ENCODE assay signal across 14 cellular contexts in genomic region chr15:53811530-53811929, GRCh38. TPM values are rescaled to one million over a fixed set of nuclear protein-coding genes. Genes with fewer than 3 reads are reported as not detected.
DNase-seq lines count a peak whose midpoint lies in the region; ATAC-seq, FAIRE-seq and TF ChIP-seq lines count a peak whose summit lies in the region.
"Had no signal": no experiment of that assay in that cellular context is flagged by ENCODE, and none has a peak within 500 bp of the region (broad histone marks: within the 10 kb centered on the region; RNA-seq: fewer than 3 reads in every experiment).

No MANE protein-coding gene starts in this region.

- no peak overlapping the region for H3K9ac ChIP-seq in H9 (ENCODE audit: extremely low read depth, insufficient read length, low read length)

- H2BK20ac ChIP-seq in H9 (ENCODE audit: low read depth, low read length, poor library complexity, severe bottlenecking): no peak overlapping the region

- no peak overlapping the region for H2BK15ac ChIP-seq in H9 (ENCODE audit: low read depth, low read length)

- H3K14ac ChIP-seq in H9 (ENCODE audit: insufficient read depth, low read length): no peak overlapping the region

- no peaks in the 10 kb centered on the region for H4K20me1 ChIP-seq in H9 (ENCODE audit: control insufficient read depth, insufficient read depth, insufficient read length)

- FAIRE-seq in RCC 7860 (lab: Jason Lieb, UNC): peak; percentile 72
- FAIRE-seq: G401.6, GM19239 had no signal

- peak overlapping the region; percentile 17; the same call in 1 of the 2 replicates for H3K27ac ChIP-seq in C4-2B
- H3K27ac ChIP-seq in H9 (ENCODE audit: insufficient read length, low read depth, low read length): no peak overlapping the region
- H3K27ac ChIP-seq: brain microvascular endothelial cell had no signal

- H3K23me2 ChIP-seq in H9 (ENCODE audit: insufficient read length, low read depth, low read length, poor library complexity, severe bottlenecking): no peaks in the 10 kb centered on the region

- no peak overlapping the region for H3K4me3 Mint-ChIP-seq in H9
- H3K4me3 Mint-ChIP-seq: activated CD4-positive, alpha-beta memory T cell treated with anti-CD3 and anti-CD28 coated beads, Interleukin-2, amount 10 ng/mL, durations not matched to agents 7 days and 5 days had no signal

- H4K91ac ChIP-seq in H9 (ENCODE audit: insufficient read length, low read depth, low read length): no peak overlapping the region

- no peaks in the 10 kb centered on the region for H3K9me3 ChIP-seq in H9 (ENCODE audit: control insufficient read depth, low read depth, low read length)

- H3K27me3 Mint-ChIP-seq in H9 (ENCODE audit: low read depth): no peaks in the 10 kb centered on the region
- H3K27me3 Mint-ChIP-seq: activated CD4-positive, alpha-beta memory T cell treated with anti-CD3 and anti-CD28 coated beads, Interleukin-2, amount 10 ng/mL, durations not matched to agents 7 days and 5 days had no signal

- H4K8ac ChIP-seq in H9 (replicated peaks; ENCODE audit: insufficient read length, low read depth, low read length): no peak overlapping the region

- H3K79me2 ChIP-seq in H9 (ENCODE audit: insufficient read depth, low read length): no peaks in the 10 kb centered on the region

- no peak overlapping the region for H2AK5ac ChIP-seq in H9 (ENCODE audit: insufficient read length, low read length)

- H3K4me1 Mint-ChIP-seq in H9: no peaks in the 10 kb centered on the region

- H3K56ac ChIP-seq in H9 (ENCODE audit: insufficient read length, low read depth, low read length): no peak overlapping the region

- H3K79me1 ChIP-seq in H9 (ENCODE audit: insufficient read depth, low read depth, low read length, poor library complexity, severe bottlenecking): no peaks in the 10 kb centered on the region

- H2BK12ac ChIP-seq in H9 (ENCODE audit: insufficient read length, low read depth, low read length): no peak overlapping the region

- ATAC-seq in HG02938 (IDR thresholded peaks at IDR 0.05; ENCODE audit: unreplicated experiment) (no peak), GM19463 (IDR thresholded peaks at IDR 0.05; ENCODE audit: unreplicated experiment) (no peak)

- H4K5ac ChIP-seq in H9 (ENCODE audit: insufficient read length, low read depth, low read length): no peak overlapping the region

- DNase-seq in H9 (no peak), RCC 7860 (ENCODE audit: low spot score) (peak; percentile 23), iris pigment epithelial cell (ENCODE audit: low read depth) (peak; percentile 0), retina (no peak)
- DNase-seq in stimulated activated CD4-positive, alpha-beta T cell treated with anti-CD3 and anti-CD28 coated beads, Interleukin-4, amount 100 ng/mL, for 4 hours: no peak
- DNase-seq: activated CD4-positive, alpha-beta memory T cell treated with anti-CD3 and anti-CD28 coated beads, Interleukin-2, amount 10 ng/mL, durations not matched to agents 7 days and 5 days; brain microvascular endothelial cell; NCI-H2171 had no signal

- H3T11ph ChIP-seq in H9 (ENCODE audit: low read length): no peak overlapping the region

- TF ChIP-seq CTCF in C4-2B (conservative IDR thresholded peaks at IDR 0.05): peak; percentile 76
- peak; percentile 54 for TF ChIP-seq CTCF in H9 (conservative IDR thresholded peaks at IDR 0.05)

- H3K4me2 ChIP-seq in H9 (ENCODE audit: insufficient read depth, insufficient read length, low read length): no peak overlapping the region

- H3K23ac ChIP-seq in H9 (ENCODE audit: insufficient read length, low read depth, low read length): no peak overlapping the region

- H2BK120ac ChIP-seq in H9 (ENCODE audit: low read depth, low read length, poor library complexity, severe bottlenecking): no peak overlapping the region

- no peaks in the 10 kb centered on the region for H3K4me1 ChIP-seq in H9 (ENCODE audit: insufficient read depth, low read length)

- no CpG with 5 or more reads among the region's 2 CpGs for WGBS in H9 (ENCODE audit: extremely low coverage, insufficient read length, low lambda C conversion rate)

- no peaks in the 10 kb centered on the region for H3K9me3 Mint-ChIP-seq in H9
- H3K9me3 Mint-ChIP-seq: activated CD4-positive, alpha-beta memory T cell treated with anti-CD3 and anti-CD28 coated beads, Interleukin-2, amount 10 ng/mL, durations not matched to agents 7 days and 5 days had no signal

- no peaks in the 10 kb centered on the region for H3K27me3 ChIP-seq in H9 (ENCODE audit: insufficient read depth, low read length)
- H3K27me3 ChIP-seq: brain microvascular endothelial cell had no signal

- H3K36me3 Mint-ChIP-seq in H9 (ENCODE audit: insufficient read depth in 1 of 3, low read depth in 3 of 3): no peaks in the 10 kb centered on the region

- no peak overlapping the region for H2AFZ ChIP-seq in H9 (ENCODE audit: low read length)

- H3K4ac ChIP-seq in H9 (ENCODE audit: low read depth, low read length): no peak overlapping the region

- no peak overlapping the region for H2BK5ac ChIP-seq in H9 (ENCODE audit: insufficient read length, low read length)

- H3K27ac Mint-ChIP-seq in H9: no peak overlapping the region
- H3K27ac Mint-ChIP-seq: activated CD4-positive, alpha-beta memory T cell treated with anti-CD3 and anti-CD28 coated beads, Interleukin-2, amount 10 ng/mL, durations not matched to agents 7 days and 5 days had no signal

- no peak overlapping the region for H3K18ac ChIP-seq in H9 (ENCODE audit: insufficient read length, low read depth, low read length)

RNA-seq across cellular contexts. Expression of gene WDR72, which starts 52.1 kb away (rescaled TPM):
- total RNA-seq in H9 (2021): 2.4 and 2.9 TPM in 2 replicates
- total RNA-seq: activated CD4-positive, alpha-beta memory T cell treated with anti-CD3 and anti-CD28 coated beads, Interleukin-2, amount 10 ng/mL, durations not matched to agents 7 days and 5 days; osteoblast had no signal

Comparison
In these comparisons a context has a peak if more than half of its experiments do, and no peak if none do; other contexts are left out.
1. DNase-seq: peak in RCC 7860 (single experiment) and iris pigment epithelial cell (single experiment); none in H9 (single experiment), stimulated activated CD4-positive, alpha-beta T cell treated with anti-CD3 and anti-CD28 coated beads, Interleukin-4, amount 100 ng/mL, for 4 hours (0 of 2) and retina (single experiment).